8 cellular contexts compared by ENCODE assay signal in genomic region chr3:24680214-24680967, GRCh38.
A peak's percentile ranks its signal among the peaks of the same experiment; 100 is the strongest.
DNase-seq lines count a peak whose midpoint lies in the region; ATAC-seq and TF ChIP-seq lines count a peak whose summit lies in the region.

No MANE protein-coding gene starts in this region.

- DNase-seq in AG09309 (ENCODE audit: low read depth): no peak
- DNase-seq in NCI-H2029 (lab: John Stamatoyannopoulos, UW): peak; percentile 14
- peak; percentile 55 for DNase-seq in activated CD4-positive, alpha-beta memory T cell treated with anti-CD3 and anti-CD28 coated beads, Interleukin-2, amount 10 ng/mL, durations not matched to agents 7 days and 5 days
- DNase-seq in foreskin melanocyte: peak; percentile 20
- peak; percentile 87 for DNase-seq in osteocyte (ENCODE audit: extremely low spot score, unreplicated experiment)
- no peak for DNase-seq in AG08395 (ENCODE audit: low spot score)

- POLR2A ChIA-PET in activated CD4-positive, alpha-beta memory T cell treated with anti-CD3 and anti-CD28 coated beads, Interleukin-2, amount 10 ng/mL, durations not matched to agents 7 days and 5 days (lab: Charles Lee): no interaction called here

- CTCF ChIA-PET in activated CD4-positive, alpha-beta memory T cell treated with anti-CD3 and anti-CD28 coated beads, Interleukin-2, amount 10 ng/mL, durations not matched to agents 7 days and 5 days (lab: Charles Lee): interaction anchor here (1.0 to 1.5 kb wide), 9 partner anchors 9 to 681 kb away, joined by 3 to 6 read pairs (median 4); no protein-coding TSS in a partner anchor

- peaks cover 18% of the 10 kb centered on the region for H3K4me1 Mint-ChIP-seq in activated CD4-positive, alpha-beta memory T cell treated with anti-CD3 and anti-CD28 coated beads, Interleukin-2, amount 10 ng/mL, durations not matched to agents 7 days and 5 days
- H3K4me1 Mint-ChIP-seq in osteocyte (ENCODE audit: unreplicated experiment): peaks cover 36% of the 10 kb centered on the region

- H3K9me3 Mint-ChIP-seq in activated CD4-positive, alpha-beta memory T cell treated with anti-CD3 and anti-CD28 coated beads, Interleukin-2, amount 10 ng/mL, durations not matched to agents 7 days and 5 days: no peaks in the 10 kb centered on the region
- no peaks in the 10 kb centered on the region for H3K9me3 Mint-ChIP-seq in osteocyte (ENCODE audit: unreplicated experiment)

- ATAC-seq in GM18511 (IDR thresholded peaks at IDR 0.05; ENCODE audit: unreplicated experiment) (peak; percentile 84), HG02852 (IDR thresholded peaks at IDR 0.05; ENCODE audit: unreplicated experiment) (peak; percentile 72)

- H3K4me3 ChIP-seq in AG09309 (ENCODE audit: control insufficient read depth, low read depth, low read length): no peak overlapping the region

- no peaks in the 10 kb centered on the region for H3K36me3 Mint-ChIP-seq in activated CD4-positive, alpha-beta memory T cell treated with anti-CD3 and anti-CD28 coated beads, Interleukin-2, amount 10 ng/mL, durations not matched to agents 7 days and 5 days (ENCODE audit: low read depth)
- H3K36me3 Mint-ChIP-seq in osteocyte (ENCODE audit: unreplicated experiment): no peaks in the 10 kb centered on the region

- H3K27me3 Mint-ChIP-seq in activated CD4-positive, alpha-beta memory T cell treated with anti-CD3 and anti-CD28 coated beads, Interleukin-2, amount 10 ng/mL, durations not matched to agents 7 days and 5 days: peaks cover 57% of the 10 kb centered on the region
- no peaks in the 10 kb centered on the region for H3K27me3 Mint-ChIP-seq in osteocyte (ENCODE audit: unreplicated experiment)

- H3K27ac Mint-ChIP-seq in activated CD4-positive, alpha-beta memory T cell treated with anti-CD3 and anti-CD28 coated beads, Interleukin-2, amount 10 ng/mL, durations not matched to agents 7 days and 5 days: no peak overlapping the region
- peak overlapping the region; percentile 33 for H3K27ac Mint-ChIP-seq in osteocyte (ENCODE audit: unreplicated experiment)

- H3K4me3 Mint-ChIP-seq in activated CD4-positive, alpha-beta memory T cell treated with anti-CD3 and anti-CD28 coated beads, Interleukin-2, amount 10 ng/mL, durations not matched to agents 7 days and 5 days: no peak overlapping the region
- no peak overlapping the region for H3K4me3 Mint-ChIP-seq in osteocyte (ENCODE audit: unreplicated experiment)

- peak; percentile 54 for TF ChIP-seq CTCF in AG09309 (IDR thresholded peaks at IDR 0.05; ENCODE audit: control insufficient read depth, insufficient read depth, low read depth, low read length, missing control alignments)
- peak; percentile 89 for TF ChIP-seq CTCF in osteocyte (IDR thresholded peaks at IDR 0.05)

Comparison
In these comparisons a context has a peak if more than half of its experiments do, and no peak if none do; other contexts are left out.
1. DNase-seq: peak in NCI-H2029 (single experiment), activated CD4-positive, alpha-beta memory T cell treated with anti-CD3 and anti-CD28 coated beads, Interleukin-2, amount 10 ng/mL, durations not matched to agents 7 days and 5 days (single experiment), foreskin melanocyte (single experiment) and osteocyte (single experiment); none in AG09309 (single experiment) and AG08395 (single experiment).